Comparison of ENCODE assay signal across 8 cellular contexts in the genomic region with DNA sequence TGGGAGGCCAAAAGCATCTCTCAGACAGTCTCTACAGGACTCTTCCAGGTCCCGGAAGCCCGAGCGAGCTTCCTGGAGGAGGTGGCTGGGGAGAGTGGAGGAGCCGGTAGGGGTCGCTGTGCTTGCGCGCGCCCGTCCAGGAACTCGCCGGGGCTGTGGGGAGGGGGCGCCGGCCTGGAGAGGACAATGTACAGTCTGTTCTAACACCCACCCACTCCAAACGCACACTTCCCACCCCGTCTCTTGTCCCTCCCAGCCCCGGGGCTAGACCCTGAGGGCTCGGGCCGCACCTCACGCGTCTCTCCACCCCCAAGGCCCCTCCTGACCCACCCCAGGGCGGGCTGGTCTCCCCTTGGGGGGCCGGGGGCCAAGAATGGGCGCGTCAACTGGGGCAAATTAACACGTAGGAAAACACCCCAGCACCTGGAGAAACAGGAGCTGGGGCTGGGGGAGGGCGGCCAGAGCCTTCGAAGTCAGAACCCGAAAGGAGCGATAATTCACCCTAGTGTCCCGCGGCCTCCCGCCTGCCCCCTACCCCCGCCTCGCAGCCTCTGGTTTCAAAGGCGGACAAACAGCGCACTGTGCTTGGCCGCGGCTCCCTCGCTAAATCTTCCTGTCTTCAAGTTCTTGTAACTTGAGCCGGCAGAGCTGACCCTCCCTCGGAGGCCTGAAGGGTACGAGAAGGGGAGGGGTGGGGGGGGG.
DNase-seq lines count a peak whose midpoint lies in the region; ATAC-seq and TF ChIP-seq lines count a peak whose summit lies in the region.

No MANE protein-coding gene starts in this region.

- ATAC-seq in activated B cell treated with CpG ODN at 0.5 μM for 24 hours (ENCODE audit: low read depth) (no peak), HG02588 (IDR thresholded peaks at IDR 0.05; ENCODE audit: unreplicated experiment) (no peak)
- no peak for ATAC-seq in naive thymus-derived CD4-positive, alpha-beta T cell

- peaks cover 10% of the 10 kb centered on the region for H3K27me3 Mint-ChIP-seq in activated B cell treated with CpG ODN at 0.5 μM for 24 hours
- peaks cover 9 to 49% (median 19%) of the 10 kb centered on the region in 5 donors for H3K27me3 Mint-ChIP-seq in naive thymus-derived CD4-positive, alpha-beta T cell

- H3K4me1 ChIP-seq in iPS DF 6.9 (ENCODE audit: control insufficient read depth, insufficient read depth, low read length) (peaks cover 2% of the 10 kb centered on the region), stomach (peaks cover 23 to 50% (median 36%) of the 10 kb centered on the region in 4 donors)
- peaks cover 36 to 37% of the 10 kb centered on the region in 2 donors for H3K4me1 ChIP-seq in naive thymus-derived CD4-positive, alpha-beta T cell (ENCODE audit: control insufficient read depth in 2 of 2, insufficient read depth in 2 of 2, low read length in 2 of 2)

- H3K27ac Mint-ChIP-seq in activated B cell treated with CpG ODN at 0.5 μM for 24 hours: no peak overlapping the region
- no peak overlapping the region for H3K27ac Mint-ChIP-seq in naive thymus-derived CD4-positive, alpha-beta T cell

- H3K36me3 ChIP-seq in iPS DF 6.9 (ENCODE audit: control insufficient read depth, insufficient read depth, low read length): no peaks in the 10 kb centered on the region
- H3K36me3 ChIP-seq in stomach: no peaks in the 10 kb centered on the region
- no peaks in the 10 kb centered on the region for H3K36me3 ChIP-seq in naive thymus-derived CD4-positive, alpha-beta T cell (ENCODE audit: control insufficient read depth in 2 of 3, insufficient read depth in 3 of 3, low read length in 3 of 3)

- no peak for TF ChIP-seq EP300 in stomach (IDR thresholded peaks at IDR 0.05)

- no CpG with 5 or more reads among the region's 42 CpGs for WGBS in iPS DF 6.9 (ENCODE audit: insufficient coverage, insufficient read length)
- WGBS in stomach, 5 donors: 10 to 17% (median 14%) methylated on average over 28 to 42 of the region's 42 CpGs

- peak; percentile 41 for DNase-seq in activated CD4-positive, CD25-positive, alpha-beta regulatory T cell treated with anti-CD3 and anti-CD28 coated beads, Interleukin-2, amount 50 U/mL, for 72 hours
- no peak for DNase-seq in activated CD4-positive, CD25-positive, alpha-beta regulatory T cell (lab: John Stamatoyannopoulos, UW)
- peak; percentile 22 for DNase-seq in activated B cell treated with CpG ODN at 0.5 μM for 24 hours
- DNase-seq in iPS DF 6.9 (ENCODE audit: low read depth, low spot score): no peak
- DNase-seq in stomach: peak; percentile 50
- DNase-seq in NCI-H1048 (lab: John Stamatoyannopoulos, UW): no peak
- DNase-seq in naive thymus-derived CD4-positive, alpha-beta T cell: no peak

- H3K4me3 ChIP-seq in iPS DF 6.9 (ENCODE audit: low read length): peak overlapping the region; percentile 38; the same call in 1 of the 2 replicates
- peak overlapping the region; percentile 16 to 33 (median 24) for H3K4me3 ChIP-seq in stomach
- H3K4me3 ChIP-seq in naive thymus-derived CD4-positive, alpha-beta T cell (ENCODE audit: low read length): no peak overlapping the region

- CTCF ChIA-PET in activated B cell treated with CpG ODN at 0.5 μM for 24 hours (lab: Charles Lee): interaction anchor here (1.0 to 2.0 kb wide), 3 partner anchors 17 to 22 kb away, joined by 3 to 6 read pairs (median 4); no protein-coding TSS in a partner anchor
- CTCF ChIA-PET in naive thymus-derived CD4-positive, alpha-beta T cell (lab: Charles Lee): no interaction called here

- peaks cover 42% of the 10 kb centered on the region for H3K4me1 Mint-ChIP-seq in activated B cell treated with CpG ODN at 0.5 μM for 24 hours
- H3K4me1 Mint-ChIP-seq in naive thymus-derived CD4-positive, alpha-beta T cell: peaks cover 37 to 44% (median 40%) of the 10 kb centered on the region in 7 donors

- intact Hi-C loops in activated B cell treated with CpG ODN at 0.5 μM for 24 hours (cut with micrococcal nuclease) (loop anchor here (5.0 kb wide), 1 partner anchor 104 kb away; the partner anchor contains the start of gene FOXP4), stomach (cut with DNase I; ENCODE audit: low total_unique reads) (no loop called here)
- intact Hi-C loops in naive thymus-derived CD4-positive, alpha-beta T cell (cut with micrococcal nuclease): loop anchor here (5.0 kb wide), 2 partner anchors 76 to 89 kb away; no protein-coding TSS in a partner anchor

- no peaks in the 10 kb centered on the region for H3K9me3 Mint-ChIP-seq in activated B cell treated with CpG ODN at 0.5 μM for 24 hours
- no peaks in the 10 kb centered on the region for H3K9me3 Mint-ChIP-seq in naive thymus-derived CD4-positive, alpha-beta T cell

- no peaks in the 10 kb centered on the region for H3K9me3 ChIP-seq in iPS DF 6.9 (ENCODE audit: control insufficient read depth, insufficient read depth, low read length)
- H3K9me3 ChIP-seq in stomach: no peaks in the 10 kb centered on the region
- H3K9me3 ChIP-seq in naive thymus-derived CD4-positive, alpha-beta T cell (ENCODE audit: control insufficient read depth in 2 of 3, low read length in 3 of 3): no peaks in the 10 kb centered on the region

- no peaks in the 10 kb centered on the region for H3K36me3 Mint-ChIP-seq in activated B cell treated with CpG ODN at 0.5 μM for 24 hours (ENCODE audit: low read depth)
- no peaks in the 10 kb centered on the region for H3K36me3 Mint-ChIP-seq in naive thymus-derived CD4-positive, alpha-beta T cell

- TF ChIP-seq CTCF in activated B cell treated with CpG ODN at 0.5 μM for 24 hours (IDR thresholded peaks at IDR 0.05) (peak; percentile 13), stomach (IDR thresholded peaks at IDR 0.05) (peak in 3 of 7 experiments; percentile 14 to 34 (median 25))

- no peak overlapping the region for H3K4me3 Mint-ChIP-seq in activated B cell treated with CpG ODN at 0.5 μM for 24 hours
- H3K4me3 Mint-ChIP-seq in naive thymus-derived CD4-positive, alpha-beta T cell: peak overlapping the region in 5 of 10 donors; percentile 17 to 75 (median 41)

- peaks cover 3% of the 10 kb centered on the region; the same call in 1 of the 2 replicates for H3K27me3 ChIP-seq in iPS DF 6.9 (ENCODE audit: control insufficient read depth, insufficient read depth, low read length)
- H3K27me3 ChIP-seq in stomach: peaks cover 0 to 18% (median 11%) of the 10 kb centered on the region in 3 donors
- H3K27me3 ChIP-seq in naive thymus-derived CD4-positive, alpha-beta T cell (ENCODE audit: control insufficient read depth in 2 of 2, insufficient read depth in 2 of 2, low read length in 2 of 2): no peaks in the 10 kb centered on the region

- POLR2A ChIA-PET in activated B cell treated with CpG ODN at 0.5 μM for 24 hours (lab: Charles Lee): interaction anchor here (0.5 kb wide), 1 partner anchor 439 kb away, joined by 3 read pairs; no protein-coding TSS in a partner anchor
- POLR2A ChIA-PET in naive thymus-derived CD4-positive, alpha-beta T cell (lab: Charles Lee): no interaction called here

- TF ChIP-seq POLR2A in stomach (IDR thresholded peaks at IDR 0.05): no peak

- H3K27ac ChIP-seq in iPS DF 6.9 (ENCODE audit: low read length) (no peak overlapping the region), stomach (peak overlapping the region; percentile 1 to 75 (median 49))
- H3K27ac ChIP-seq in naive thymus-derived CD4-positive, alpha-beta T cell (ENCODE audit: low read depth, low read length): no peak overlapping the region

Comparison
In these comparisons a context has a peak if more than half of its experiments do, and no peak if none do; other contexts are left out.
1. DNase-seq: peak in activated CD4-positive, CD25-positive, alpha-beta regulatory T cell treated with anti-CD3 and anti-CD28 coated beads, Interleukin-2, amount 50 U/mL, for 72 hours (single experiment), activated B cell treated with CpG ODN at 0.5 μM for 24 hours (single experiment) and stomach (single experiment); none in activated CD4-positive, CD25-positive, alpha-beta regulatory T cell (0 of 4), iPS DF 6.9 (single experiment), NCI-H1048 (single experiment) and naive thymus-derived CD4-positive, alpha-beta T cell (0 of 9).
2. H3K27ac ChIP-seq: peak in stomach (5 of 5); none in iPS DF 6.9 (single experiment) and naive thymus-derived CD4-positive, alpha-beta T cell (single experiment).